18 cellular contexts compared by ENCODE assay signal in genomic region chr5:95887977-95888376, GRCh38.
"Had no signal": no experiment of that assay in that cellular context is flagged by ENCODE, and none has a peak within 500 bp of the region (broad histone marks: within the 10 kb centered on the region; RNA-seq: fewer than 3 reads in every experiment).

No MANE protein-coding gene starts in this region.

- H3K9me3 Mint-ChIP-seq: activated CD4-positive, alpha-beta memory T cell treated with anti-CD3 and anti-CD28 coated beads, Interleukin-2, amount 10 ng/mL, durations not matched to agents 7 days and 5 days; activated T-cell treated with anti-CD3 and anti-CD28 coated beads, Interleukin-2, amount 50 U/mL, for 4 hours; naive B cell; stimulated activated naive B cell treated with anti-CD40 and anti-IgM and Interleukin-4, amounts not matched to agents 10 μg/mL and 1 μg/mL and 100 μg/mL, for 72 hours had no signal

- H3K9me3 ChIP-seq: adrenal gland, esophagus squamous epithelium, ovary, tibial artery, uterus had no signal

- H3K4me1 ChIP-seq: adrenal gland, uterus had no signal

- ATAC-seq: activated T-cell treated with anti-CD3 and anti-CD28 coated beads, Interleukin-2, amount 50 U/mL, for 4 hours; stimulated activated naive B cell treated with anti-CD40 and anti-IgM and Interleukin-4, amounts not matched to agents 10 μg/mL and 1 μg/mL and 100 μg/mL, for 72 hours had no signal

- H3K27ac ChIP-seq: adrenal gland, esophagus squamous epithelium, ovary, tibial artery, uterus had no signal

- H3K4me3 ChIP-seq: adrenal gland, esophagus squamous epithelium, lung, ovary, tibial artery, uterus had no signal

- H3K27me3 Mint-ChIP-seq: activated CD4-positive, alpha-beta memory T cell treated with anti-CD3 and anti-CD28 coated beads, Interleukin-2, amount 10 ng/mL, durations not matched to agents 7 days and 5 days; naive B cell; stimulated activated naive B cell treated with anti-CD40 and anti-IgM and Interleukin-4, amounts not matched to agents 10 μg/mL and 1 μg/mL and 100 μg/mL, for 72 hours had no signal

- H3K36me3 ChIP-seq: uterus had no signal

- H3K27me3 ChIP-seq: adrenal gland, esophagus squamous epithelium, ovary, tibial artery, uterus had no signal

- FAIRE-seq: colon, endothelial cell of umbilical vein had no signal

- H3K4me3 Mint-ChIP-seq: activated CD4-positive, alpha-beta memory T cell treated with anti-CD3 and anti-CD28 coated beads, Interleukin-2, amount 10 ng/mL, durations not matched to agents 7 days and 5 days; activated T-cell treated with anti-CD3 and anti-CD28 coated beads, Interleukin-2, amount 50 U/mL, for 4 hours; naive B cell; stimulated activated naive B cell treated with anti-CD40 and anti-IgM and Interleukin-4, amounts not matched to agents 10 μg/mL and 1 μg/mL and 100 μg/mL, for 72 hours had no signal

- H3K27ac Mint-ChIP-seq: activated CD4-positive, alpha-beta memory T cell treated with anti-CD3 and anti-CD28 coated beads, Interleukin-2, amount 10 ng/mL, durations not matched to agents 7 days and 5 days; naive B cell; stimulated activated naive B cell treated with anti-CD40 and anti-IgM and Interleukin-4, amounts not matched to agents 10 μg/mL and 1 μg/mL and 100 μg/mL, for 72 hours had no signal

- DNase-seq: activated CD4-positive, alpha-beta memory T cell treated with anti-CD3 and anti-CD28 coated beads, Interleukin-2, amount 10 ng/mL, durations not matched to agents 7 days and 5 days; activated effector memory CD4-positive, alpha-beta T cell treated with Interleukin-2 at 50 U/mL for 16 hours; activated naive CD4-positive, alpha-beta T cell treated with anti-CD3 and anti-CD28 coated beads, Interleukin-2, amount 50 U/mL, for 16 hours; activated T-cell treated with anti-CD3 and anti-CD28 coated beads, Interleukin-2, amount 50 U/mL, for 4 hours; adrenal gland; caudate nucleus; esophagus squamous epithelium; naive B cell; ovary; stimulated activated CD4-positive, alpha-beta T cell treated with anti-CD3 and anti-CD28 coated beads, Interleukin-15, amount 100 ng/mL, for 24 hours; stimulated activated CD4-positive, alpha-beta T cell treated with anti-CD3 and anti-CD28 coated beads, Interleukin-4, amount 100 ng/mL, for 1 hour; stimulated activated naive B cell treated with anti-CD40 and anti-IgM and Interleukin-4, amounts not matched to agents 10 μg/mL and 1 μg/mL and 100 μg/mL, for 72 hours; T-helper 9 cell; tibial artery; uterus had no signal
